Comparison of ENCODE assay signal across 9 cellular contexts in genomic region chr22:29994027-29994715, GRCh38.
DNase-seq lines count a peak whose midpoint lies in the region; ATAC-seq, FAIRE-seq and TF ChIP-seq lines count a peak whose summit lies in the region.
"Had no signal": no experiment of that assay in that cellular context is flagged by ENCODE, and none has a peak within 500 bp of the region (broad histone marks: within the 10 kb centered on the region; RNA-seq: fewer than 3 reads in every experiment).

No MANE protein-coding gene starts in this region.

- no peak overlapping the region for H3K27ac ChIP-seq in tibial artery

- H3K36me3 Mint-ChIP-seq in activated naive CD4-positive, alpha-beta T cell treated with anti-CD3 and anti-CD28 coated beads, Interleukin-2, amount 50 U/mL, for 24 hours: peaks cover 14% of the 10 kb centered on the region
- H3K36me3 Mint-ChIP-seq in type B pancreatic cell: peaks cover 24% of the 10 kb centered on the region

- H3K4me3 ChIP-seq in fibroblast of pulmonary artery (replicated peaks; ENCODE audit: low read depth, low read length) (no peak overlapping the region), tibial artery (no peak overlapping the region)

- no peaks in the 10 kb centered on the region for H3K9me3 ChIP-seq in tibial artery

- no peaks in the 10 kb centered on the region for H3K9me3 Mint-ChIP-seq in activated naive CD4-positive, alpha-beta T cell treated with anti-CD3 and anti-CD28 coated beads, Interleukin-2, amount 50 U/mL, for 24 hours
- H3K9me3 Mint-ChIP-seq in type B pancreatic cell: no peaks in the 10 kb centered on the region
- H3K9me3 Mint-ChIP-seq: activated B cell treated with CpG ODN at 0.5 μM for 24 hours had no signal

- FAIRE-seq in RCC 7860 (lab: Jason Lieb, UNC): peak; percentile 95

- peaks cover 24% of the 10 kb centered on the region for H3K4me1 Mint-ChIP-seq in activated naive CD4-positive, alpha-beta T cell treated with anti-CD3 and anti-CD28 coated beads, Interleukin-2, amount 50 U/mL, for 24 hours
- H3K4me1 Mint-ChIP-seq in type B pancreatic cell (ENCODE audit: unreplicated experiment): peaks cover 32% of the 10 kb centered on the region
- H3K4me1 Mint-ChIP-seq: activated B cell treated with CpG ODN at 0.5 μM for 24 hours had no signal

- H3K27me3 Mint-ChIP-seq in activated naive CD4-positive, alpha-beta T cell treated with anti-CD3 and anti-CD28 coated beads, Interleukin-2, amount 50 U/mL, for 24 hours: no peaks in the 10 kb centered on the region
- no peaks in the 10 kb centered on the region for H3K27me3 Mint-ChIP-seq in type B pancreatic cell
- H3K27me3 Mint-ChIP-seq: activated B cell treated with CpG ODN at 0.5 μM for 24 hours had no signal

- no peak for DNase-seq in activated naive CD4-positive, alpha-beta T cell treated with anti-CD3 and anti-CD28 coated beads, Interleukin-2, amount 50 U/mL, for 16 hours
- peak; percentile 91 for DNase-seq in RCC 7860 (ENCODE audit: low spot score)
- peak; percentile 48 for DNase-seq in fibroblast of pulmonary artery (ENCODE audit: low read depth)
- no peak for DNase-seq in type B pancreatic cell (ENCODE audit: extremely low spot score, unreplicated experiment)
- DNase-seq in middle frontal gyrus (ENCODE audit: extremely low spot score, low spot score): no peak
- DNase-seq in tibial artery: no peak
- DNase-seq: activated B cell treated with CpG ODN at 0.5 μM for 24 hours had no signal

- H3K36me3 ChIP-seq in tibial artery: peaks cover 22 to 53% (median 32%) of the 10 kb centered on the region in 3 donors

- peak overlapping the region; percentile 88 for H3K27ac Mint-ChIP-seq in activated naive CD4-positive, alpha-beta T cell treated with anti-CD3 and anti-CD28 coated beads, Interleukin-2, amount 50 U/mL, for 24 hours
- peak overlapping the region; percentile 71 for H3K27ac Mint-ChIP-seq in type B pancreatic cell
- H3K27ac Mint-ChIP-seq: activated B cell treated with CpG ODN at 0.5 μM for 24 hours had no signal

- H3K4me3 Mint-ChIP-seq in activated naive CD4-positive, alpha-beta T cell treated with anti-CD3 and anti-CD28 coated beads, Interleukin-2, amount 50 U/mL, for 24 hours: no peak overlapping the region
- no peak overlapping the region for H3K4me3 Mint-ChIP-seq in type B pancreatic cell
- H3K4me3 Mint-ChIP-seq: activated B cell treated with CpG ODN at 0.5 μM for 24 hours had no signal

- TF ChIP-seq CTCF in fibroblast of pulmonary artery (IDR thresholded peaks at IDR 0.05; ENCODE audit: low read length, missing control alignments): peak; percentile 34
- no peak for TF ChIP-seq CTCF in type B pancreatic cell (conservative IDR thresholded peaks at IDR 0.05)
- TF ChIP-seq CTCF in tibial artery (IDR thresholded peaks at IDR 0.05): no peak

- ATAC-seq in HG03460 (IDR thresholded peaks at IDR 0.05; ENCODE audit: unreplicated experiment): no peak

- H3K4me1 ChIP-seq in tibial artery: peaks cover 0 to 19% (median 8%) of the 10 kb centered on the region in 4 donors

- intact Hi-C loops in tibial artery (cut with DNase I; ENCODE audit: low total_unique reads): no loop called here

- no peaks in the 10 kb centered on the region for H3K27me3 ChIP-seq in tibial artery

Comparison
In these comparisons a context has a peak if more than half of its experiments do, and no peak if none do; other contexts are left out.
1. DNase-seq: peak in RCC 7860 (single experiment) and fibroblast of pulmonary artery (single experiment); none in activated naive CD4-positive, alpha-beta T cell treated with anti-CD3 and anti-CD28 coated beads, Interleukin-2, amount 50 U/mL, for 16 hours (single experiment), type B pancreatic cell (single experiment), middle frontal gyrus (single experiment) and tibial artery (0 of 2).